Comparison of ENCODE assay signal across 1 cellular context in the genomic region with DNA sequence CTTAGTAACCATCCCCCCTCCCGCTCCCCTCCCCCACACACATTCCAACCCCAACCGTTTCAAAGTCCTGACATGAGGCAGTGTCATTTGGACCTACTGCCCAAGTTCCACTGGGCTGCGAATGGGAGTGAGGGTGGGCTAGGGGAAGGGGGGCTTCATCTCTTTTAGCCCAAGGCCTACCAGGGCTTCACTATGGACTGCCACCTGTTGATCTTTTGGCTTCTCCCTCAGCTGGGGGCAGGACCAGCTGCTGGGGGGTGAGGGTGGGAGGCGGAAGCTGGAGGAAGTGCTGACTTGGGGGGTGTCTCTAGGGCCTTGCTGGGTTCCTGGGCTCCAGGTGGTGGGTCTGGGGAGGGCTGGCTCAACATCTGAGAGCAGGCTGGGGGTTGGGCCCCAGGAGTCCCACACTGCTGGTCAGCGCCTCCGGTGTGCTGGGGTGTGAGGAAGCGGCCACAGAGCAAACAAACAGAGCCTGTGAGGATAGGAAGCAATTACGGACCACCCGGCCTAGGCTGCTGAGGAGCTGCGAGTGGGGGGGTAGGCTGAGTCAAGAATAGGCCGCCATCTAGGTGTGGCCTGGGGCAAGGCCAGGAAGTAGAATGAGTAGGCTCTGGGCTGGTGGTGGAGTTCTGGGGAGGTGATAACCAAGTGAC.
TF ChIP-seq lines count a peak whose summit lies in the region.

No MANE protein-coding gene starts in this region.

TF ChIP-seq in K562, 482 proteins besides CTCF, POLR2A, EP300 and RAD21 (continued from another document):
- TF ChIP-seq, protein P1, sequence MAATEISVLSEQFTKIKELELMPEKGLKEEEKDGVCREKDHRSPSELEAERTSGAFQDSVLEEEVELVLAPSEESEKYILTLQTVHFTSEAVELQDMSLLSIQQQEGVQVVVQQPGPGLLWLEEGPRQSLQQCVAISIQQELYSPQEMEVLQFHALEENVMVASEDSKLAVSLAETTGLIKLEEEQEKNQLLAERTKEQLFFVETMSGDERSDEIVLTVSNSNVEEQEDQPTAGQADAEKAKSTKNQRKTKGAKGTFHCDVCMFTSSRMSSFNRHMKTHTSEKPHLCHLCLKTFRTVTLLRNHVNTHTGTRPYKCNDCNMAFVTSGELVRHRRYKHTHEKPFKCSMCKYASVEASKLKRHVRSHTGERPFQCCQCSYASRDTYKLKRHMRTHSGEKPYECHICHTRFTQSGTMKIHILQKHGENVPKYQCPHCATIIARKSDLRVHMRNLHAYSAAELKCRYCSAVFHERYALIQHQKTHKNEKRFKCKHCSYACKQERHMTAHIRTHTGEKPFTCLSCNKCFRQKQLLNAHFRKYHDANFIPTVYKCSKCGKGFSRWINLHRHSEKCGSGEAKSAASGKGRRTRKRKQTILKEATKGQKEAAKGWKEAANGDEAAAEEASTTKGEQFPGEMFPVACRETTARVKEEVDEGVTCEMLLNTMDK (IDR thresholded peaks at IDR 0.05; ENCODE audit: borderline replicate concordance, insufficient read depth, low read depth, low read length, poor library complexity, severe bottlenecking), result no peak
- TF ChIP-seq GABPB1 (CRISPR knock-in tag; IDR thresholded peaks at IDR 0.05), result no peak
